1 cellular context compared by ENCODE assay signal in the genomic region with DNA sequence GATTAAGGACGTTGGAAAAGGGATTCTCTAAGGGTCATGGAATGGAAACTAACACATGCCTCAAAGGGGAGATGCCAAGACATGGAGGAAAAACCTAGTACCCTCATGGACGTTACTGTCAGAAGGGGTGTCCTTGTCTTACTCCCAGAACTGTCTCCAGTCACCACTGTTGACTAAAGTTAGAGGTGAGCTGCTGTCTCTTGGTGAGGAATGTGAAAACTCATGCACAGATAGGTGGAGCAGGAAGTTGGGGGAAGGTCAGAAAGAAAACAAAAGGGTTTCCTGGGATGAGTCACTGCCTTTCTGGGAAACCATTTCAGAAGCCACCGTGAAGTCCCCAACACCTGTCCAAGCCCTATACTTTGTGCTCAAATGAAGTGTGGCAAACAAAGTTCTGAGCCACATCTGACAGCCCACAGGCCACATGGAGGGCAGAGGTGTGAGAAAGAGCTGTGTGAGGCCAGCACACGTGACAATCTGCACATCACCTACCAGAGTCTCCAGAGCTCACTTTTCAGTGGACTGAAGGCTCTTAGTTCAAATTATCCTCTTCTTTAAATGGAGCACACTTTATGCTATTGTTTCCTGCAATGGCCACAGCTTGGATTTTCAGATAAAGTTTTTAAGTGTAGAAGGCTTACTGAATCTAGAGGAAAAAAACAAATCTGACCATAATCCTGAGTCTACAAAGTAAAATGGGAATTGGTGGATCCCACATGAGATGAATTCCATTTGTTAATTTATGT.
TF ChIP-seq lines count a peak whose summit lies in the region.

No MANE protein-coding gene starts in this region.

TF ChIP-seq in HepG2, 621 proteins besides CTCF, POLR2A, EP300 and RAD21 (continued from another document and continues in another):
- TF ChIP-seq, protein P1, sequence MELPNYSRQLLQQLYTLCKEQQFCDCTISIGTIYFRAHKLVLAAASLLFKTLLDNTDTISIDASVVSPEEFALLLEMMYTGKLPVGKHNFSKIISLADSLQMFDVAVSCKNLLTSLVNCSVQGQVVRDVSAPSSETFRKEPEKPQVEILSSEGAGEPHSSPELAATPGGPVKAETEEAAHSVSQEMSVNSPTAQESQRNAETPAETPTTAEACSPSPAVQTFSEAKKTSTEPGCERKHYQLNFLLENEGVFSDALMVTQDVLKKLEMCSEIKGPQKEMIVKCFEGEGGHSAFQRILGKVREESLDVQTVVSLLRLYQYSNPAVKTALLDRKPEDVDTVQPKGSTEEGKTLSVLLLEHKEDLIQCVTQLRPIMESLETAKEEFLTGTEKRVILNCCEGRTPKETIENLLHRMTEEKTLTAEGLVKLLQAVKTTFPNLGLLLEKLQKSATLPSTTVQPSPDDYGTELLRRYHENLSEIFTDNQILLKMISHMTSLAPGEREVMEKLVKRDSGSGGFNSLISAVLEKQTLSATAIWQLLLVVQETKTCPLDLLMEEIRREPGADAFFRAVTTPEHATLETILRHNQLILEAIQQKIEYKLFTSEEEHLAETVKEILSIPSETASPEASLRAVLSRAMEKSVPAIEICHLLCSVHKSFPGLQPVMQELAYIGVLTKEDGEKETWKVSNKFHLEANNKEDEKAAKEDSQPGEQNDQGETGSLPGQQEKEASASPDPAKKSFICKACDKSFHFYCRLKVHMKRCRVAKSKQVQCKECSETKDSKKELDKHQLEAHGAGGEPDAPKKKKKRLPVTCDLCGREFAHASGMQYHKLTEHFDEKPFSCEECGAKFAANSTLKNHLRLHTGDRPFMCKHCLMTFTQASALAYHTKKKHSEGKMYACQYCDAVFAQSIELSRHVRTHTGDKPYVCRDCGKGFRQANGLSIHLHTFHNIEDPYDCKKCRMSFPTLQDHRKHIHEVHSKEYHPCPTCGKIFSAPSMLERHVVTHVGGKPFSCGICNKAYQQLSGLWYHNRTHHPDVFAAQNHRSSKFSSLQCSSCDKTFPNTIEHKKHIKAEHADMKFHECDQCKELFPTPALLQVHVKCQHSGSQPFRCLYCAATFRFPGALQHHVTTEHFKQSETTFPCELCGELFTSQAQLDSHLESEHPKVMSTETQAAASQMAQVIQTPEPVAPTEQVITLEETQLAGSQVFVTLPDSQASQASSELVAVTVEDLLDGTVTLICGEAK (IDR thresholded peaks at IDR 0.05) = no peak
- TF ChIP-seq, protein P1 (CRISPR knock-in tag; IDR thresholded peaks at IDR 0.05) = peak; percentile 96
- TF ChIP-seq ZNF136 (CRISPR knock-in tag; IDR thresholded peaks at IDR 0.05; ENCODE audit: low read depth) (peak; percentile 100), ZNF841 (CRISPR knock-in tag; IDR thresholded peaks at IDR 0.05; ENCODE audit: borderline replicate concordance) (0 out of 2 replicates have a peak, but pooled peaks have one; percentile 77), SOX6 (IDR thresholded peaks at IDR 0.05) (no peak), SOX6 (CRISPR knock-in tag; IDR thresholded peaks at IDR 0.05) (peak; percentile 99), ZSCAN21 (CRISPR knock-in tag; IDR thresholded peaks at IDR 0.05; ENCODE audit: borderline replicate concordance) (peak; percentile 99), NFIB (CRISPR knock-in tag; IDR thresholded peaks at IDR 0.05; ENCODE audit: borderline replicate concordance) (no peak), ZFP36 (IDR thresholded peaks at IDR 0.05; ENCODE audit: borderline replicate concordance, low read depth, low read length, partially characterized antibody) (no peak), ZNF720 (CRISPR knock-in tag; IDR thresholded peaks at IDR 0.05) (no peak), ZNF615 (CRISPR knock-in tag; IDR thresholded peaks at IDR 0.05; ENCODE audit: borderline replicate concordance) (peak; percentile 98), MED1 (CRISPR knock-in tag; IDR thresholded peaks at IDR 0.05) (peak; percentile 100), MBNL3 (CRISPR knock-in tag; conservative IDR thresholded peaks at IDR 0.05) (no peak), RBAK (CRISPR knock-in tag; IDR thresholded peaks at IDR 0.05) (no peak), MEF2D (CRISPR knock-in tag; IDR thresholded peaks at IDR 0.05) (peak; percentile 99), REPIN1 (CRISPR knock-in tag; IDR thresholded peaks at IDR 0.05; ENCODE audit: borderline replicate concordance, low read depth) (no peak; the same call in 1 of the 2 replicates), SSRP1 (CRISPR knock-in tag; IDR thresholded peaks at IDR 0.05) (no peak; the same call in 1 of the 2 replicates), FOXM1 (CRISPR knock-in tag; IDR thresholded peaks at IDR 0.05) (no peak), HNRNPK (IDR thresholded peaks at IDR 0.05; ENCODE audit: low read depth, low read length, poor library complexity, severe bottlenecking) (no peak)
- TF ChIP-seq, protein P2, sequence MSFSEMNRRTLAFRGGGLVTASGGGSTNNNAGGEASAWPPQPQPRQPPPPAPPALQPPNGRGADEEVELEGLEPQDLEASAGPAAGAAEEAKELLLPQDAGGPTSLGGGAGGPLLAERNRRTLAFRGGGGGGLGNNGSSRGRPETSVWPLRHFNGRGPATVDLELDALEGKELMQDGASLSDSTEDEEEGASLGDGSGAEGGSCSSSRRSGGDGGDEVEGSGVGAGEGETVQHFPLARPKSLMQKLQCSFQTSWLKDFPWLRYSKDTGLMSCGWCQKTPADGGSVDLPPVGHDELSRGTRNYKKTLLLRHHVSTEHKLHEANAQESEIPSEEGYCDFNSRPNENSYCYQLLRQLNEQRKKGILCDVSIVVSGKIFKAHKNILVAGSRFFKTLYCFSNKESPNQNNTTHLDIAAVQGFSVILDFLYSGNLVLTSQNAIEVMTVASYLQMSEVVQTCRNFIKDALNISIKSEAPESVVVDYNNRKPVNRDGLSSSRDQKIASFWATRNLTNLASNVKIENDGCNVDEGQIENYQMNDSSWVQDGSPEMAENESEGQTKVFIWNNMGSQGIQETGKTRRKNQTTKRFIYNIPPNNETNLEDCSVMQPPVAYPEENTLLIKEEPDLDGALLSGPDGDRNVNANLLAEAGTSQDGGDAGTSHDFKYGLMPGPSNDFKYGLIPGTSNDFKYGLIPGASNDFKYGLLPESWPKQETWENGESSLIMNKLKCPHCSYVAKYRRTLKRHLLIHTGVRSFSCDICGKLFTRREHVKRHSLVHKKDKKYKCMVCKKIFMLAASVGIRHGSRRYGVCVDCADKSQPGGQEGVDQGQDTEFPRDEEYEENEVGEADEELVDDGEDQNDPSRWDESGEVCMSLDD (CRISPR knock-in tag; IDR thresholded peaks at IDR 0.05; ENCODE audit: borderline replicate concordance) = peak; percentile 90; the same call in 1 of the 2 replicates
- TF ChIP-seq, protein P3, sequence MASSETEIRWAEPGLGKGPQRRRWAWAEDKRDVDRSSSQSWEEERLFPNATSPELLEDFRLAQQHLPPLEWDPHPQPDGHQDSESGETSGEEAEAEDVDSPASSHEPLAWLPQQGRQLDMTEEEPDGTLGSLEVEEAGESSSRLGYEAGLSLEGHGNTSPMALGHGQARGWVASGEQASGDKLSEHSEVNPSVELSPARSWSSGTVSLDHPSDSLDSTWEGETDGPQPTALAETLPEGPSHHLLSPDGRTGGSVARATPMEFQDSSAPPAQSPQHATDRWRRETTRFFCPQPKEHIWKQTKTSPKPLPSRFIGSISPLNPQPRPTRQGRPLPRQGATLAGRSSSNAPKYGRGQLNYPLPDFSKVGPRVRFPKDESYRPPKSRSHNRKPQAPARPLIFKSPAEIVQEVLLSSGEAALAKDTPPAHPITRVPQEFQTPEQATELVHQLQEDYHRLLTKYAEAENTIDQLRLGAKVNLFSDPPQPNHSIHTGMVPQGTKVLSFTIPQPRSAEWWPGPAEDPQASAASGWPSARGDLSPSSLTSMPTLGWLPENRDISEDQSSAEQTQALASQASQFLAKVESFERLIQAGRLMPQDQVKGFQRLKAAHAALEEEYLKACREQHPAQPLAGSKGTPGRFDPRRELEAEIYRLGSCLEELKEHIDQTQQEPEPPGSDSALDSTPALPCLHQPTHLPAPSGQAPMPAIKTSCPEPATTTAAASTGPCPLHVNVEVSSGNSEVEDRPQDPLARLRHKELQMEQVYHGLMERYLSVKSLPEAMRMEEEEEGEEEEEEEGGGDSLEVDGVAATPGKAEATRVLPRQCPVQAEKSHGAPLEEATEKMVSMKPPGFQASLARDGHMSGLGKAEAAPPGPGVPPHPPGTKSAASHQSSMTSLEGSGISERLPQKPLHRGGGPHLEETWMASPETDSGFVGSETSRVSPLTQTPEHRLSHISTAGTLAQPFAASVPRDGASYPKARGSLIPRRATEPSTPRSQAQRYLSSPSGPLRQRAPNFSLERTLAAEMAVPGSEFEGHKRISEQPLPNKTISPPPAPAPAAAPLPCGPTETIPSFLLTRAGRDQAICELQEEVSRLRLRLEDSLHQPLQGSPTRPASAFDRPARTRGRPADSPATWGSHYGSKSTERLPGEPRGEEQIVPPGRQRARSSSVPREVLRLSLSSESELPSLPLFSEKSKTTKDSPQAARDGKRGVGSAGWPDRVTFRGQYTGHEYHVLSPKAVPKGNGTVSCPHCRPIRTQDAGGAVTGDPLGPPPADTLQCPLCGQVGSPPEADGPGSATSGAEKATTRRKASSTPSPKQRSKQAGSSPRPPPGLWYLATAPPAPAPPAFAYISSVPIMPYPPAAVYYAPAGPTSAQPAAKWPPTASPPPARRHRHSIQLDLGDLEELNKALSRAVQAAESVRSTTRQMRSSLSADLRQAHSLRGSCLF (CRISPR knock-in tag; IDR thresholded peaks at IDR 0.05; ENCODE audit: borderline replicate concordance) = peak; percentile 99
- TF ChIP-seq, protein P4, sequence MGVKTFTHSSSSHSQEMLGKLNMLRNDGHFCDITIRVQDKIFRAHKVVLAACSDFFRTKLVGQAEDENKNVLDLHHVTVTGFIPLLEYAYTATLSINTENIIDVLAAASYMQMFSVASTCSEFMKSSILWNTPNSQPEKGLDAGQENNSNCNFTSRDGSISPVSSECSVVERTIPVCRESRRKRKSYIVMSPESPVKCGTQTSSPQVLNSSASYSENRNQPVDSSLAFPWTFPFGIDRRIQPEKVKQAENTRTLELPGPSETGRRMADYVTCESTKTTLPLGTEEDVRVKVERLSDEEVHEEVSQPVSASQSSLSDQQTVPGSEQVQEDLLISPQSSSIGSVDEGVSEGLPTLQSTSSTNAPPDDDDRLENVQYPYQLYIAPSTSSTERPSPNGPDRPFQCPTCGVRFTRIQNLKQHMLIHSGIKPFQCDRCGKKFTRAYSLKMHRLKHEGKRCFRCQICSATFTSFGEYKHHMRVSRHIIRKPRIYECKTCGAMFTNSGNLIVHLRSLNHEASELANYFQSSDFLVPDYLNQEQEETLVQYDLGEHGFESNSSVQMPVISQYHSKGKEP (CRISPR knock-in tag; IDR thresholded peaks at IDR 0.05) = peak; percentile 93; the same call in 1 of the 2 replicates
- TF ChIP-seq, protein P5, sequence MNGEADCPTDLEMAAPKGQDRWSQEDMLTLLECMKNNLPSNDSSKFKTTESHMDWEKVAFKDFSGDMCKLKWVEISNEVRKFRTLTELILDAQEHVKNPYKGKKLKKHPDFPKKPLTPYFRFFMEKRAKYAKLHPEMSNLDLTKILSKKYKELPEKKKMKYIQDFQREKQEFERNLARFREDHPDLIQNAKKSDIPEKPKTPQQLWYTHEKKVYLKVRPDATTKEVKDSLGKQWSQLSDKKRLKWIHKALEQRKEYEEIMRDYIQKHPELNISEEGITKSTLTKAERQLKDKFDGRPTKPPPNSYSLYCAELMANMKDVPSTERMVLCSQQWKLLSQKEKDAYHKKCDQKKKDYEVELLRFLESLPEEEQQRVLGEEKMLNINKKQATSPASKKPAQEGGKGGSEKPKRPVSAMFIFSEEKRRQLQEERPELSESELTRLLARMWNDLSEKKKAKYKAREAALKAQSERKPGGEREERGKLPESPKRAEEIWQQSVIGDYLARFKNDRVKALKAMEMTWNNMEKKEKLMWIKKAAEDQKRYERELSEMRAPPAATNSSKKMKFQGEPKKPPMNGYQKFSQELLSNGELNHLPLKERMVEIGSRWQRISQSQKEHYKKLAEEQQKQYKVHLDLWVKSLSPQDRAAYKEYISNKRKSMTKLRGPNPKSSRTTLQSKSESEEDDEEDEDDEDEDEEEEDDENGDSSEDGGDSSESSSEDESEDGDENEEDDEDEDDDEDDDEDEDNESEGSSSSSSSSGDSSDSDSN (CRISPR knock-in tag; IDR thresholded peaks at IDR 0.05) = peak; percentile 80; the same call in 1 of the 2 replicates
- TF ChIP-seq, protein P6, sequence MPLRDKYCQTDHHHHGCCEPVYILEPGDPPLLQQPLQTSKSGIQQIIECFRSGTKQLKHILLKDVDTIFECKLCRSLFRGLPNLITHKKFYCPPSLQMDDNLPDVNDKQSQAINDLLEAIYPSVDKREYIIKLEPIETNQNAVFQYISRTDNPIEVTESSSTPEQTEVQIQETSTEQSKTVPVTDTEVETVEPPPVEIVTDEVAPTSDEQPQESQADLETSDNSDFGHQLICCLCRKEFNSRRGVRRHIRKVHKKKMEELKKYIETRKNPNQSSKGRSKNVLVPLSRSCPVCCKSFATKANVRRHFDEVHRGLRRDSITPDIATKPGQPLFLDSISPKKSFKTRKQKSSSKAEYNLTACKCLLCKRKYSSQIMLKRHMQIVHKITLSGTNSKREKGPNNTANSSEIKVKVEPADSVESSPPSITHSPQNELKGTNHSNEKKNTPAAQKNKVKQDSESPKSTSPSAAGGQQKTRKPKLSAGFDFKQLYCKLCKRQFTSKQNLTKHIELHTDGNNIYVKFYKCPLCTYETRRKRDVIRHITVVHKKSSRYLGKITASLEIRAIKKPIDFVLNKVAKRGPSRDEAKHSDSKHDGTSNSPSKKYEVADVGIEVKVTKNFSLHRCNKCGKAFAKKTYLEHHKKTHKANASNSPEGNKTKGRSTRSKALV (CRISPR knock-in tag; IDR thresholded peaks at IDR 0.05) = peak; percentile 98
